ENCODE assay signal across 20 cellular contexts in genomic region chr16:11160676-11161115, GRCh38.
DNase-seq lines count a peak whose midpoint lies in the region; ATAC-seq, FAIRE-seq and TF ChIP-seq lines count a peak whose summit lies in the region.
"Had no signal": no experiment of that assay in that cellular context is flagged by ENCODE, and none has a peak within 500 bp of the region (broad histone marks: within the 10 kb centered on the region; RNA-seq: fewer than 3 reads in every experiment).

No MANE protein-coding gene starts in this region.

- H3K4me3 Mint-ChIP-seq in T-helper 2 cell treated with Interferon-gamma antibody and Interleukin-4, amounts not matched to agents 5 μg/mL and 100 μg/mL, for 36 hours = peak overlapping the region; percentile 8
- H3K4me3 Mint-ChIP-seq: brain, memory B cell had no signal

- H3K27me3 Mint-ChIP-seq in T-helper 2 cell treated with Interferon-gamma antibody and Interleukin-4, amounts not matched to agents 5 μg/mL and 100 μg/mL, for 36 hours (ENCODE audit: low read depth) = no peaks in the 10 kb centered on the region
- H3K27me3 Mint-ChIP-seq: brain, memory B cell had no signal

- TF ChIP-seq EP300 in K562 (IDR thresholded peaks at IDR 0.05; ENCODE audit: low read length) = peak; percentile 34

- TF ChIP-seq CTCF in heart right ventricle (IDR thresholded peaks at IDR 0.05) (no peak), K562 (IDR thresholded peaks at IDR 0.05 in 2 of 3, conservative IDR thresholded peaks at IDR 0.05 in 1 of 3; ENCODE audit: insufficient read depth in 2 of 3, low read depth in 1 of 3, low read length in 3 of 3) (no peak), lower leg skin (IDR thresholded peaks at IDR 0.05) (no peak), hepatocyte (IDR thresholded peaks at IDR 0.05; ENCODE audit: poor library complexity) (no peak)

- H3K9me3 ChIP-seq in heart right ventricle = peaks cover 0 to 6% (median 0%) of the 10 kb centered on the region in 11 donors
- no peaks in the 10 kb centered on the region for H3K9me3 ChIP-seq in K562 (replicated peaks; ENCODE audit: control insufficient read depth, insufficient read depth, low read depth, low read length)
- H3K9me3 ChIP-seq in stomach smooth muscle (ENCODE audit: control insufficient read depth in 2 of 2, low read length in 2 of 2) = peaks cover 0 to 3% of the 10 kb centered on the region in 2 donors
- no peaks in the 10 kb centered on the region for H3K9me3 ChIP-seq in hepatocyte (ENCODE audit: low read depth)
- H3K9me3 ChIP-seq in effector memory CD4-positive, alpha-beta T cell (ENCODE audit: control insufficient read depth, low read length) = no peaks in the 10 kb centered on the region
- H3K9me3 ChIP-seq: testis had no signal

- WGBS in heart right ventricle, 2 donors = 89 to 91% methylated on average over 4 of the region's 4 CpGs
- WGBS in K562 (ENCODE audit: insufficient coverage, low coverage, missing lambda C conversion rate) = 9% methylated on average over 4 of the region's 4 CpGs
- WGBS in lower leg skin, 2 donors = 86 to 91% methylated on average over 4 of the region's 4 CpGs
- 83% methylated on average over 4 of the region's 4 CpGs for WGBS in hepatocyte (ENCODE audit: low lambda C conversion rate, missing lambda C conversion rate)

- H3K36me3 ChIP-seq in heart right ventricle (peaks cover 0 to 3% (median 0%) of the 10 kb centered on the region in 9 donors), K562 (ENCODE audit: control insufficient read depth, insufficient read depth, low read length) (no peaks in the 10 kb centered on the region), stomach smooth muscle (ENCODE audit: control insufficient read depth in 2 of 2, insufficient read depth in 2 of 2, low read length in 2 of 2) (no peaks in the 10 kb centered on the region), hepatocyte (replicated peaks; ENCODE audit: insufficient read depth, low read depth) (no peaks in the 10 kb centered on the region)
- H3K36me3 ChIP-seq in effector memory CD4-positive, alpha-beta T cell (ENCODE audit: control insufficient read depth, insufficient read depth, low read length) = no peaks in the 10 kb centered on the region

- BruUV-seq in K562 (replicated peaks; lab: Mats Ljungman, UMichigan) = no TSS peak

- intact Hi-C loops in heart right ventricle (cut with DNase I) (no loop called here), left ventricle myocardium superior (cut with micrococcal nuclease) (no loop called here), K562 (cut with micrococcal nuclease) (loop anchor here (2.0 to 5.0 kb wide), 2 partner anchors 56 to 188 kb away; no protein-coding TSS in a partner anchor), lower leg skin (cut with DNase I; ENCODE audit: low total_unique reads) (no loop called here)

- peaks cover 19% of the 10 kb centered on the region for H3K36me3 Mint-ChIP-seq in T-helper 2 cell treated with Interferon-gamma antibody and Interleukin-4, amounts not matched to agents 5 μg/mL and 100 μg/mL, for 36 hours (ENCODE audit: low read depth)

- H3K79me2 ChIP-seq in K562 (ENCODE audit: control insufficient read depth, insufficient read depth, low read length) (no peaks in the 10 kb centered on the region), hepatocyte (no peaks in the 10 kb centered on the region)

- POLR2A ChIA-PET in K562 (lab: Yijun Ruan, JAX) = interaction anchor here (0.7 to 1.4 kb wide), 3 partner anchors 12 to 91 kb away, joined by 4 to 5 read pairs (median 5); no protein-coding TSS in a partner anchor

- no peaks in the 10 kb centered on the region for H3K9me2 ChIP-seq in hepatocyte (replicated peaks; ENCODE audit: insufficient read depth)

- peaks cover 10% of the 10 kb centered on the region for H3K9me3 Mint-ChIP-seq in T-helper 2 cell treated with Interferon-gamma antibody and Interleukin-4, amounts not matched to agents 5 μg/mL and 100 μg/mL, for 36 hours
- H3K9me3 Mint-ChIP-seq: memory B cell had no signal

- ATAC-seq in heart right ventricle (no peak), left ventricle myocardium superior (no peak), K562 (peak; percentile 18; the same call in 2 of the 3 replicates)

- H3K4me1 Mint-ChIP-seq in T-helper 2 cell treated with Interferon-gamma antibody and Interleukin-4, amounts not matched to agents 5 μg/mL and 100 μg/mL, for 36 hours (ENCODE audit: low read depth) = peaks cover 70% of the 10 kb centered on the region

- in situ Hi-C loops in K562 (cut with MboI) = no loop called here

- H4K20me1 ChIP-seq in K562 (replicated peaks; ENCODE audit: control insufficient read depth, insufficient read depth, low read length) (no peaks in the 10 kb centered on the region), hepatocyte (ENCODE audit: insufficient read depth, poor library complexity, severe bottlenecking) (no peaks in the 10 kb centered on the region)

- peak overlapping the region in 7 of 10 donors; percentile 25 to 91 (median 82) for H3K27ac ChIP-seq in heart right ventricle
- H3K27ac ChIP-seq in K562 (ENCODE audit: extremely low read depth, low read depth, low read length) = no peak overlapping the region
- H3K27ac ChIP-seq in stomach smooth muscle (ENCODE audit: low read length) = peak overlapping the region; percentile 67
- no peak overlapping the region for H3K27ac ChIP-seq in hepatocyte
- H3K27ac ChIP-seq in effector memory CD4-positive, alpha-beta T cell (ENCODE audit: insufficient read depth, low read length, poor library complexity, severe bottlenecking) = no peak overlapping the region
- H3K27ac ChIP-seq: testis had no signal

- no peak overlapping the region for H3K4me2 ChIP-seq in K562 (ENCODE audit: insufficient read depth, low read length)
- H3K4me2 ChIP-seq in hepatocyte = no peak overlapping the region

- no peak for DNase-seq in heart right ventricle
- DNase-seq in left ventricle myocardium superior = no peak
- DNase-seq in T-helper 2 cell treated with Interferon-gamma antibody and Interleukin-4, amounts not matched to agents 5 μg/mL and 100 μg/mL, for 36 hours (ENCODE audit: low spot score) = peak; percentile 49
- DNase-seq in K562 (ENCODE audit: extremely low read depth in 1 of 4, low spot score in 3 of 4) = peak in 3 of 4 experiments; percentile 31 to 75 (median 38)
- DNase-seq in lower leg skin (ENCODE audit: low spot score in 2 of 2) = no peak
- no peak for DNase-seq in hepatocyte (ENCODE audit: low spot score)
- DNase-seq in effector memory CD4-positive, alpha-beta T cell = no peak
- DNase-seq: activated gamma-delta T cell treated with Interleukin-2 at 50 U/mL for 16 hours, cortex of kidney, GF-D8, KG1, NCI-H1417 treated with DMSO at 0.1 percent for 48 hours, NCI-H2227 treated with DMSO at 0.1 percent for 48 hours, nephron progenitor cell, Right ventricle myocardium superior, testis had no signal

- peak; percentile 69 for FAIRE-seq in K562 (lab: Jason Lieb, UNC)
- FAIRE-seq: GM12892 had no signal

- H3K27ac Mint-ChIP-seq in T-helper 2 cell treated with Interferon-gamma antibody and Interleukin-4, amounts not matched to agents 5 μg/mL and 100 μg/mL, for 36 hours = peak overlapping the region; percentile 81
- H3K27ac Mint-ChIP-seq: memory B cell, nephron progenitor cell had no signal

- TF ChIP-seq POLR2A in K562 (conservative IDR thresholded peaks at IDR 0.05) = no peak
- no peak for TF ChIP-seq POLR2A in lower leg skin (IDR thresholded peaks at IDR 0.05)

- H3K9me1 ChIP-seq in K562 (ENCODE audit: control insufficient read depth, insufficient read depth, low read length) = no peaks in the 10 kb centered on the region

- H3K4me3 ChIP-seq in heart right ventricle (no peak overlapping the region), K562 (no peak overlapping the region), stomach smooth muscle (ENCODE audit: low read length in 2 of 2) (no peak overlapping the region), lower leg skin (ENCODE audit: low read depth, poor library complexity, severe bottlenecking) (no peak overlapping the region), hepatocyte (no peak overlapping the region)
- H3K4me3 ChIP-seq in effector memory CD4-positive, alpha-beta T cell (ENCODE audit: insufficient read depth, low read depth, low read length, poor library complexity, severe bottlenecking) = no peak overlapping the region
- H3K4me3 ChIP-seq: testis had no signal

- H3K4me1 ChIP-seq in heart right ventricle (peaks cover 2 to 47% (median 31%) of the 10 kb centered on the region in 9 donors), K562 (replicated peaks in 1 of 2; ENCODE audit: control insufficient read depth in 2 of 2, insufficient read depth in 2 of 2, low read length in 2 of 2) (peaks cover 44 to 55% of the 10 kb centered on the region in 2 experiments), stomach smooth muscle (ENCODE audit: control insufficient read depth, insufficient read depth, low read length) (peaks cover 53% of the 10 kb centered on the region), hepatocyte (ENCODE audit: insufficient read depth) (peaks cover 26% of the 10 kb centered on the region)
- no peaks in the 10 kb centered on the region for H3K4me1 ChIP-seq in effector memory CD4-positive, alpha-beta T cell (ENCODE audit: control insufficient read depth, insufficient read depth, low read length, poor library complexity, severe bottlenecking)

- CTCF ChIA-PET in K562 (lab: Yijun Ruan, JAX; ENCODE audit: low intra/inter-chr PET ratio) = no interaction called here

- no peaks in the 10 kb centered on the region for H3K27me3 ChIP-seq in heart right ventricle
- no peaks in the 10 kb centered on the region for H3K27me3 ChIP-seq in K562 (ENCODE audit: control insufficient read depth in 2 of 2, insufficient read depth in 2 of 2, low read length in 2 of 2)
- no peaks in the 10 kb centered on the region for H3K27me3 ChIP-seq in stomach smooth muscle (ENCODE audit: control insufficient read depth in 1 of 2, insufficient read depth in 2 of 2, low read length in 2 of 2)
- H3K27me3 ChIP-seq in hepatocyte = no peaks in the 10 kb centered on the region
- no peaks in the 10 kb centered on the region for H3K27me3 ChIP-seq in effector memory CD4-positive, alpha-beta T cell (replicated peaks; ENCODE audit: control insufficient read depth, insufficient read depth, low read length, poor library complexity, severe bottlenecking)
- H3K27me3 ChIP-seq: testis had no signal

- TF ChIP-seq RAD21 in K562 (CRISPR knock-in tag; conservative IDR thresholded peaks at IDR 0.05 in 1 of 2, IDR thresholded peaks at IDR 0.05 in 1 of 2) = 0 out of 4 replicates have a peak, but pooled peaks of 1 of the 2 experiments have one; percentile 3

- H3K9ac ChIP-seq in K562 (ENCODE audit: insufficient read depth in 1 of 2, low read depth in 2 of 2, low read length in 2 of 2) (no peak overlapping the region; a peak in 1 of 4 replicates), stomach smooth muscle (ENCODE audit: low read length in 2 of 2) (no peak overlapping the region)

- H2AFZ ChIP-seq in K562 (ENCODE audit: low read depth, low read length) (no peak overlapping the region), hepatocyte (no peak overlapping the region)

Comparison
In these comparisons a context has a peak if more than half of its experiments do, and no peak if none do; other contexts are left out.
1. DNase-seq: peak in T-helper 2 cell treated with Interferon-gamma antibody and Interleukin-4, amounts not matched to agents 5 μg/mL and 100 μg/mL, for 36 hours (single experiment) and K562 (3 of 4); none in heart right ventricle (0 of 2), left ventricle myocardium superior (single experiment), lower leg skin (0 of 2), hepatocyte (single experiment) and effector memory CD4-positive, alpha-beta T cell (0 of 3).
2. H3K27ac ChIP-seq: peak in heart right ventricle (7 of 10) and stomach smooth muscle (single experiment); none in K562 (single experiment), hepatocyte (single experiment) and effector memory CD4-positive, alpha-beta T cell (single experiment).